1 cellular context compared by ENCODE assay signal in the genomic region with DNA sequence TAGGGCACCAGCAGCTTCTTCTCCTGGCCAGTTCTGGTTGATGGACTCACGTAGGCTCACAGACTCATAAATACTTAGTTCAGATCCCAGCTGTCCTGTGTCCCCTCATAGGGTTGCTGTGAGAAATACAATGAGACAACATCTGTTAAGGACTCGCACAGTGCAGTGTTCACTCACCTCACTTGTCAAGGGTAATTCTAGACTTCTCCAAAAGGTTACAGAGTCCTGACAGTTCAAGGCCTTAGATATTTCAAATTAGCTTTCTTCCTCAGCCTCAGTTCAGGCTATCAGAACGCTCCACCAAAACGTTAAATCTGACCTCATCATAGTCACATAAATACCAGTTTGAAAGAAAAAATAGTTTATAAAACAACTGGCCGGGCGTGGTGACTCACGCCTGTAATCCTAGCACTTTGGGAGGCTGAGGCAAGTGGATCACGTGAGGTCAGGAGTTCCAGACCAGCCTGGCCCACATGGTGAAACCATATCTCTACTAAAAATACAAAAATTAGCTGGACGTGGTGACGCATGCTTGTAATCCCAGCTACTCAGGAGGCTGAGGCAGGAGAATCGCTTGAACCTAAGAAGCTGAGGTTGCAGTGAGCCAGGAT.
TF ChIP-seq lines count a peak whose summit lies in the region.

No MANE protein-coding gene starts in this region.

TF ChIP-seq in endothelial cell of umbilical vein, 7 proteins besides CTCF, POLR2A, EP300 and RAD21:
- no peak for TF ChIP-seq POLR2AphosphoS5 (IDR thresholded peaks at IDR 0.05; ENCODE audit: insufficient read depth, low read depth, low read length)
- no peak for TF ChIP-seq MYC (IDR thresholded peaks at IDR 0.05; ENCODE audit: low read depth, low read length)
- no peak for TF ChIP-seq GATA2 (IDR thresholded peaks at IDR 0.05; ENCODE audit: insufficient read depth, insufficient read length, low read depth, low read length)
- no peak for TF ChIP-seq EZH2 (IDR thresholded peaks at IDR 0.05; ENCODE audit: borderline replicate concordance, low read depth, low read length, severe bottlenecking)
- TF ChIP-seq, protein P1, sequence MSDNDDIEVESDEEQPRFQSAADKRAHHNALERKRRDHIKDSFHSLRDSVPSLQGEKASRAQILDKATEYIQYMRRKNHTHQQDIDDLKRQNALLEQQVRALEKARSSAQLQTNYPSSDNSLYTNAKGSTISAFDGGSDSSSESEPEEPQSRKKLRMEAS (IDR thresholded peaks at IDR 0.05; ENCODE audit: insufficient read depth, insufficient read length), result no peak
- TF ChIP-seq JUN (IDR thresholded peaks at IDR 0.05; ENCODE audit: borderline replicate concordance, insufficient read depth, insufficient read length, low read depth), result no peak
- TF ChIP-seq FOS (IDR thresholded peaks at IDR 0.05; ENCODE audit: borderline replicate concordance, insufficient read depth, low read length), result no peak
TF ChIP-seq in endothelial cell of umbilical vein: peak in this region for 0.
